11 cellular contexts compared by ENCODE assay signal in genomic region chr4:23789765-23790164, GRCh38.
DNase-seq lines count a peak whose midpoint lies in the region; FAIRE-seq and TF ChIP-seq lines count a peak whose summit lies in the region.
"Had no signal": no experiment of that assay in that cellular context is flagged by ENCODE, and none has a peak within 500 bp of the region (broad histone marks: within the 10 kb centered on the region; RNA-seq: fewer than 3 reads in every experiment).

No MANE protein-coding gene starts in this region.

- H3K27me3 ChIP-seq in GM23248 (replicated peaks; ENCODE audit: insufficient read depth): no peaks in the 10 kb centered on the region

- no peaks in the 10 kb centered on the region for H3K79me2 ChIP-seq in GM23248 (ENCODE audit: insufficient read depth)

- peak overlapping the region; percentile 89 for H3K27ac Mint-ChIP-seq in chondrocyte (ENCODE audit: unreplicated experiment)
- H3K27ac Mint-ChIP-seq: activated CD8-positive, alpha-beta T cell treated with anti-CD3 and anti-CD28 coated beads for 36 hours; activated naive CD8-positive, alpha-beta T cell treated with anti-CD3 and anti-CD28 coated beads, Interleukin-2, amount 50 U/mL, for 24 hours had no signal

- H3K9me3 Mint-ChIP-seq in chondrocyte (ENCODE audit: low read depth): peaks cover 13% of the 10 kb centered on the region

- in situ Hi-C loops in GM23248 (cut with MboI): no loop called here

- TF ChIP-seq CTCF in chondrocyte (IDR thresholded peaks at IDR 0.05) (no peak), kidney (IDR thresholded peaks at IDR 0.05; ENCODE audit: borderline replicate concordance, extremely low read depth, insufficient read depth) (no peak)

- H3K9me2 ChIP-seq in GM23248 (ENCODE audit: insufficient read depth): no peaks in the 10 kb centered on the region

- no peaks in the 10 kb centered on the region for H3F3A ChIP-seq in GM23248 (ENCODE audit: insufficient read depth)

- no peak overlapping the region for H3K4me3 Mint-ChIP-seq in chondrocyte (ENCODE audit: unreplicated experiment)
- H3K4me3 Mint-ChIP-seq: activated CD8-positive, alpha-beta T cell treated with anti-CD3 and anti-CD28 coated beads for 36 hours; activated naive CD8-positive, alpha-beta T cell treated with anti-CD3 and anti-CD28 coated beads, Interleukin-2, amount 50 U/mL, for 24 hours had no signal

- no peaks in the 10 kb centered on the region for H4K20me1 ChIP-seq in GM23248 (ENCODE audit: insufficient read depth)

- WGBS in GM23248 (ENCODE audit: low coverage in 1 of 2, low lambda C conversion rate in 2 of 2, missing lambda C conversion rate in 2 of 2), 2 experiments: 25 to 29% methylated on average over 5 of the region's 5 CpGs

- H3K4me3 ChIP-seq in GM23248 (no peak overlapping the region), kidney (ENCODE audit: low read length in 2 of 2) (no peak overlapping the region), skeletal muscle cell (ENCODE audit: low read depth, low read length) (no peak overlapping the region)

- H3K27me3 Mint-ChIP-seq in chondrocyte (ENCODE audit: low read depth): no peaks in the 10 kb centered on the region
- H3K27me3 Mint-ChIP-seq: activated CD8-positive, alpha-beta T cell treated with anti-CD3 and anti-CD28 coated beads for 36 hours; activated naive CD8-positive, alpha-beta T cell treated with anti-CD3 and anti-CD28 coated beads, Interleukin-2, amount 50 U/mL, for 24 hours had no signal

- H3K9ac ChIP-seq in GM23248 (no peak overlapping the region), kidney (ENCODE audit: low read length in 2 of 2) (no peak overlapping the region)

- H3K27ac ChIP-seq in GM23248: no peak overlapping the region
- peak overlapping the region; percentile 62 to 72 for H3K27ac ChIP-seq in kidney (ENCODE audit: low read depth in 2 of 2, low read length in 2 of 2)

- peak; percentile 56 for DNase-seq in GM23248
- no peak for DNase-seq in chondrocyte (ENCODE audit: low spot score)
- DNase-seq in kidney: peak; percentile 87
- peak; percentile 51 for DNase-seq in skeletal muscle cell (ENCODE audit: low read depth)
- no peak for DNase-seq in NCI-H774 (lab: John Stamatoyannopoulos, UW)
- no peak for DNase-seq in HEK293T (ENCODE audit: extremely low spot score)
- no peak for DNase-seq in frontal cortex (ENCODE audit: low spot score in 2 of 2)
- no peak for DNase-seq in NCI-H69 (lab: John Stamatoyannopoulos, UW)
- DNase-seq: activated CD8-positive, alpha-beta T cell treated with anti-CD3 and anti-CD28 coated beads for 36 hours; activated naive CD8-positive, alpha-beta T cell treated with anti-CD3 and anti-CD28 coated beads, Interleukin-2, amount 50 U/mL, for 24 hours had no signal

- FAIRE-seq in kidney (lab: Jason Lieb, UNC) (peak; percentile 56), frontal cortex (lab: Jason Lieb, UNC) (no peak)
- FAIRE-seq: endometrium had no signal

- no peak overlapping the region for H2AFZ ChIP-seq in GM23248

- no peak overlapping the region for H3K4me2 ChIP-seq in GM23248 (ENCODE audit: unreplicated experiment)

- H3K4me1 Mint-ChIP-seq in chondrocyte (ENCODE audit: low read depth): peaks cover 23% of the 10 kb centered on the region
- H3K4me1 Mint-ChIP-seq: activated naive CD8-positive, alpha-beta T cell treated with anti-CD3 and anti-CD28 coated beads, Interleukin-2, amount 50 U/mL, for 24 hours had no signal

- H3K9me3 ChIP-seq in GM23248 (ENCODE audit: low read depth): no peaks in the 10 kb centered on the region
- H3K9me3 ChIP-seq in kidney (ENCODE audit: control insufficient read depth in 1 of 2, low read length in 2 of 2): no peaks in the 10 kb centered on the region

- H3K36me3 Mint-ChIP-seq in chondrocyte (ENCODE audit: low read depth): peaks cover 4% of the 10 kb centered on the region

- POLR2A ChIA-PET in HEK293T (lab: Yijun Ruan, JAX): no interaction called here

- H3K4me1 ChIP-seq in GM23248 (ENCODE audit: insufficient read depth): peaks cover 9% of the 10 kb centered on the region; the same call in 1 of the 2 replicates
- H3K4me1 ChIP-seq in kidney (ENCODE audit: control insufficient read depth in 1 of 2, insufficient read depth in 1 of 2, low read depth in 1 of 2, low read length in 2 of 2): peaks cover 0 to 9% of the 10 kb centered on the region in 2 donors

- CTCF ChIA-PET in HEK293T (lab: Yijun Ruan, JAX): no interaction called here

- intact Hi-C loops in kidney (cut with DNase I): no loop called here

- H3K36me3 ChIP-seq in GM23248 (ENCODE audit: low read depth): no peaks in the 10 kb centered on the region
- peaks cover 3 to 11% of the 10 kb centered on the region in 2 donors for H3K36me3 ChIP-seq in kidney (ENCODE audit: control insufficient read depth in 1 of 2, insufficient read depth in 2 of 2, low read length in 2 of 2)

TF ChIP-seq in HEK293T, 16 proteins besides CTCF, POLR2A, EP300 and RAD21:
- TF ChIP-seq FOXK2 (IDR thresholded peaks at IDR 0.05) (no peak), FOXA1 (IDR thresholded peaks at IDR 0.05) (no peak), BHLHE40 (IDR thresholded peaks at IDR 0.05; ENCODE audit: borderline replicate concordance) (no peak)

Comparison
In these comparisons a context has a peak if more than half of its experiments do, and no peak if none do; other contexts are left out.
1. DNase-seq: peak in GM23248 (single experiment), kidney (single experiment) and skeletal muscle cell (single experiment); none in chondrocyte (single experiment), NCI-H774 (single experiment), HEK293T (single experiment), frontal cortex (0 of 2) and NCI-H69 (single experiment).